ENCODE assay signal across 1 cellular context in the genomic region with DNA sequence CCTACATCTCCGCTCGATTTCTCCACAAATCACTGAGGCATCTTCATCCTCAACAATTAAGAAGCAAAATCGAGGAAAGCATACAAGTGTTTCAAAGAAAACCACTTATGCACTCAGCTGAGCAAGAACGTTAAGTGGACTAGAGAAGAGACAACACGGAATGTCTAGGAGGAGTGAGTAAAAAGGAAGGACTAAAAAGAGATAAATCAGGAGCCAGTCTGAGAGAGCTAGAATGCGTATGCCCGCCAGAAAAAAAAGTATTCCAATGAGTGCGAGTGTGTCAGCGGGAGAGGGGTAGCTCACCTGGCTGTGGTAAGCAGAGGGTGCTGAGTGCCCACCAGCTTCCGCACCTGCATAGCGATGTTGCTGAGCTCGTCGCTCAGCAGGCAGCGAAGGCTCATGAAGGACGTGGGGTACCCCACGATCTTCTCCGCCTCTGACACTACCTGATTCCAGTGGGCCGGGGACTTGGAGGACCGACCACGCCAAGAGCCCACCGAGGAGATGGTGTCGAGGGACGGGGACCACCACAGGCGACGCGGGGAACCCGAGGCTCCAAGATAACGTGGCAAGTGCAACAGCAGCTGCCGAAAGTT.
TF ChIP-seq lines count a peak whose summit lies in the region.

No MANE protein-coding gene starts in this region.

TF ChIP-seq in K562, 482 proteins besides CTCF, POLR2A, EP300 and RAD21 (continued from another document):
- TF ChIP-seq MEIS2 (IDR thresholded peaks at IDR 0.05; ENCODE audit: partially characterized antibody), result no peak
- TF ChIP-seq MBD2 (IDR thresholded peaks at IDR 0.05; ENCODE audit: borderline replicate concordance, low read depth), result 0 out of 2 replicates have a peak, but pooled peaks have one; percentile 5
- no peak for TF ChIP-seq POLR3G (IDR thresholded peaks at IDR 0.05; ENCODE audit: extremely low read depth, insufficient read length, insufficient replicate concordance)
- 0 out of 2 replicates have a peak, but pooled peaks have one; percentile 32 for TF ChIP-seq MTA1 (IDR thresholded peaks at IDR 0.05; ENCODE audit: borderline replicate concordance)
- TF ChIP-seq, protein P1, sequence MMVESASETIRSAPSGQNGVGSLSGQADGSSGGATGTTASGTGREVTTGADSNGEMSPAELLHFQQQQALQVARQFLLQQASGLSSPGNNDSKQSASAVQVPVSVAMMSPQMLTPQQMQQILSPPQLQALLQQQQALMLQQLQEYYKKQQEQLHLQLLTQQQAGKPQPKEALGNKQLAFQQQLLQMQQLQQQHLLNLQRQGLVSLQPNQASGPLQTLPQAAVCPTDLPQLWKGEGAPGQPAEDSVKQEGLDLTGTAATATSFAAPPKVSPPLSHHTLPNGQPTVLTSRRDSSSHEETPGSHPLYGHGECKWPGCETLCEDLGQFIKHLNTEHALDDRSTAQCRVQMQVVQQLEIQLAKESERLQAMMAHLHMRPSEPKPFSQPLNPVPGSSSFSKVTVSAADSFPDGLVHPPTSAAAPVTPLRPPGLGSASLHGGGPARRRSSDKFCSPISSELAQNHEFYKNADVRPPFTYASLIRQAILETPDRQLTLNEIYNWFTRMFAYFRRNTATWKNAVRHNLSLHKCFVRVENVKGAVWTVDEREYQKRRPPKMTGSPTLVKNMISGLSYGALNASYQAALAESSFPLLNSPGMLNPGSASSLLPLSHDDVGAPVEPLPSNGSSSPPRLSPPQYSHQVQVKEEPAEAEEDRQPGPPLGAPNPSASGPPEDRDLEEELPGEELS (CRISPR knock-in tag; IDR thresholded peaks at IDR 0.05; ENCODE audit: borderline replicate concordance), result 0 out of 2 replicates have a peak, but pooled peaks have one; percentile 9
- TF ChIP-seq FOXK2 (conservative IDR thresholded peaks at IDR 0.05 in 1 of 2, IDR thresholded peaks at IDR 0.05 in 1 of 2; ENCODE audit: low read depth in 2 of 2), result peak in 1 of 2 experiments; percentile 30; a peak in 1 of 4 replicates
- TF ChIP-seq AFF1 (IDR thresholded peaks at IDR 0.05; ENCODE audit: low read depth in 1 of 2, partially characterized antibody in 2 of 2), result peak in 1 of 2 experiments; percentile 17
- TF ChIP-seq SREBF2 (CRISPR knock-in tag; IDR thresholded peaks at IDR 0.05), result 0 out of 2 replicates have a peak, but pooled peaks have one; percentile 60
- peak; percentile 46; the same call in 1 of the 2 replicates for TF ChIP-seq ETV5 (CRISPR knock-in tag; IDR thresholded peaks at IDR 0.05; ENCODE audit: low read depth)
- TF ChIP-seq ATF6 (CRISPR knock-in tag; IDR thresholded peaks at IDR 0.05), result 0 out of 2 replicates have a peak, but pooled peaks have one; percentile 27
- TF ChIP-seq TRIM28 (IDR thresholded peaks at IDR 0.05), result 0 out of 2 replicates have a peak, but pooled peaks have one; percentile 22
